ENCODE assay signal across 18 cellular contexts in genomic region chr4:155495572-155496293, GRCh38.
"Had no signal": no experiment of that assay in that cellular context is flagged by ENCODE, and none has a peak within 500 bp of the region (broad histone marks: within the 10 kb centered on the region; RNA-seq: fewer than 3 reads in every experiment).

No MANE protein-coding gene starts in this region.

- H3K9me3 ChIP-seq: adrenal gland, psoas muscle, spleen had no signal

- H3K4me1 ChIP-seq: adrenal gland, psoas muscle, spleen had no signal

- FAIRE-seq: bronchial epithelial cell had no signal

- H3K4me1 Mint-ChIP-seq: stimulated activated memory B cell treated with anti-CD40 and anti-IgM and Interleukin-4, amounts not matched to agents 10 μg/mL and 1 μg/mL and 100 μg/mL, for 72 hours had no signal

- H3K36me3 ChIP-seq: adrenal gland, spleen had no signal

- H3K36me3 Mint-ChIP-seq: stimulated activated memory B cell treated with anti-CD40 and anti-IgM and Interleukin-4, amounts not matched to agents 10 μg/mL and 1 μg/mL and 100 μg/mL, for 72 hours had no signal

- H3K4me3 Mint-ChIP-seq: effector memory CD8-positive, alpha-beta T cell; stimulated activated memory B cell treated with anti-CD40 and anti-IgM and Interleukin-4, amounts not matched to agents 10 μg/mL and 1 μg/mL and 100 μg/mL, for 72 hours had no signal

- H3K4me3 ChIP-seq: adrenal gland, psoas muscle, spleen had no signal

- H3K27me3 Mint-ChIP-seq: effector memory CD8-positive, alpha-beta T cell had no signal

- H3K27ac ChIP-seq: adrenal gland, psoas muscle, spleen had no signal

- H3K27ac Mint-ChIP-seq: effector memory CD8-positive, alpha-beta T cell; stimulated activated memory B cell treated with anti-CD40 and anti-IgM and Interleukin-4, amounts not matched to agents 10 μg/mL and 1 μg/mL and 100 μg/mL, for 72 hours had no signal

- DNase-seq: activated CD8-positive, alpha-beta memory T cell treated with anti-CD3 and anti-CD28 coated beads for 24 hours; activated CD8-positive, alpha-beta memory T cell treated with anti-CD3 and anti-CD28 coated beads, Interleukin-2, amount 50 U/mL, for 48 hours; activated effector memory CD4-positive, alpha-beta T cell treated with Interleukin-2 at 50 U/mL for 16 hours; activated naive CD4-positive, alpha-beta T cell treated with anti-CD3 and anti-CD28 coated beads, Interleukin-2, amount 50 U/mL, for 16 hours; activated T-cell treated with anti-CD3 and anti-CD28 coated beads, Interleukin-2, amount 50 U/mL, for 48 hours; adrenal gland; effector memory CD8-positive, alpha-beta T cell; hippocampal formation; islet precursor cell; psoas muscle; spleen; stimulated activated CD4-positive, alpha-beta T cell treated with anti-CD3 and anti-CD28 coated beads, Interleukin-4, amount 100 ng/mL, for 4 hours; T-helper 1 cell; T-helper 9 cell had no signal

- ATAC-seq: effector memory CD8-positive, alpha-beta T cell; psoas muscle; sciatic nerve; SK-N-SH treated with all-trans-retinoic acid at 6 μM for 48 hours; stimulated activated memory B cell treated with anti-CD40 and anti-IgM and Interleukin-4, amounts not matched to agents 10 μg/mL and 1 μg/mL and 100 μg/mL, for 72 hours had no signal

- H3K27me3 ChIP-seq: adrenal gland, spleen had no signal
